ENCODE assay signal across 8 cellular contexts in the genomic region with DNA sequence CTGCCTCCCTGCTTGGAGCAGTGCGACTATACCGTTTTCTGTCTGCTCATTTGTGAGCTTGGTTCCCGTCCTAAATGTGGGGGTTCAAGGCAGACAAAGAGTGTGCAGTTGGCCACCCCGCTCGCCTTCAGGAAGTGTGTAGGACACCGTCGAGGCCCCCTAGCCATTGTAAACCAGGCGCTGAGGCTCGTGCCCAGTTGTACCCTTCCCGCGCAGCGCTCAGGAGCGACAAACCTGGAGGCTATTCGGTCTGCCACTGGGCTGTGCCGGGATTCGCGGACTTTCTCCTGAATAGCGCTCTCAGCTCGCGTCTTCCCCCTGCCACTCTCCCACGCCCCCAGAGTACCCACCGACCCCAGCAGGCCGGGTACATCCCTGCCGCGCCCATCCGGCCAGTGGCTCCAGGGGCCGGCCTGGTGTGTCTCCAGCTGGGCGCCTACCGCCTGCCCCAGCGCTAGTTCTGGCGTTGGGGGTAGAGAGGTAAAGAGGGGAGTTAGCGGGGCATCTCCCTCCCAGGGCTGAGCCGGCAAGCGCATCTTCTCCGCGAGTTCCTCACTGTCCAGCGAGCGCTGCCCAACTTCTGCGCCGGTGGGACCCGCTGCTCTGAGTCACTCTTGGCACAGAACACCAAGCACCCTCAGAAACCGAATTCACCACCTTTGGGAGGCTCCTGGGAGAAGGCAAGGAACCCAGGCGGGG. TPM values are rescaled to one million over a fixed set of nuclear protein-coding genes. Genes with fewer than 3 reads are reported as not detected.
DNase-seq lines count a peak whose midpoint lies in the region; ATAC-seq and TF ChIP-seq lines count a peak whose summit lies in the region.

No MANE protein-coding gene starts in this region.

- TF ChIP-seq CTCF in body of pancreas (IDR thresholded peaks at IDR 0.05) (no peak), type B pancreatic cell (conservative IDR thresholded peaks at IDR 0.05) (no peak)

- H3K4me3 ChIP-seq in body of pancreas (no peak overlapping the region), mucosa of rectum (ENCODE audit: low read length in 2 of 2) (peak overlapping the region; percentile 51 to 71)

- peak overlapping the region; percentile 79 for H3K4me3 Mint-ChIP-seq in activated CD4-positive, alpha-beta memory T cell treated with anti-CD3 and anti-CD28 coated beads for 36 hours
- no peak overlapping the region for H3K4me3 Mint-ChIP-seq in activated CD4-positive, alpha-beta memory T cell treated with anti-CD3 and anti-CD28 coated beads, Interleukin-2, amount 10 ng/mL, durations not matched to agents 7 days and 5 days
- H3K4me3 Mint-ChIP-seq in type B pancreatic cell = no peak overlapping the region

- no peaks in the 10 kb centered on the region for H3K36me3 Mint-ChIP-seq in activated CD4-positive, alpha-beta memory T cell treated with anti-CD3 and anti-CD28 coated beads for 36 hours
- H3K36me3 Mint-ChIP-seq in activated CD4-positive, alpha-beta memory T cell treated with anti-CD3 and anti-CD28 coated beads, Interleukin-2, amount 10 ng/mL, durations not matched to agents 7 days and 5 days (ENCODE audit: low read depth) = no peaks in the 10 kb centered on the region
- no peaks in the 10 kb centered on the region for H3K36me3 Mint-ChIP-seq in type B pancreatic cell

- H3K27me3 ChIP-seq in body of pancreas (no peaks in the 10 kb centered on the region), mucosa of rectum (ENCODE audit: control insufficient read depth in 2 of 2, insufficient read depth in 2 of 2, low read length in 2 of 2) (peaks cover 4 to 9% of the 10 kb centered on the region in 2 donors)

- no peak overlapping the region for H3K9ac ChIP-seq in mucosa of rectum (ENCODE audit: low read depth in 1 of 2, low read length in 2 of 2)

- H3K27me3 Mint-ChIP-seq in activated CD4-positive, alpha-beta memory T cell treated with anti-CD3 and anti-CD28 coated beads for 36 hours = peaks cover 5% of the 10 kb centered on the region
- peaks cover 32% of the 10 kb centered on the region for H3K27me3 Mint-ChIP-seq in activated CD4-positive, alpha-beta memory T cell treated with anti-CD3 and anti-CD28 coated beads, Interleukin-2, amount 10 ng/mL, durations not matched to agents 7 days and 5 days
- H3K27me3 Mint-ChIP-seq in type B pancreatic cell = peaks cover 76% of the 10 kb centered on the region

- no peaks in the 10 kb centered on the region for H3K9me3 Mint-ChIP-seq in activated CD4-positive, alpha-beta memory T cell treated with anti-CD3 and anti-CD28 coated beads for 36 hours
- H3K9me3 Mint-ChIP-seq in activated CD4-positive, alpha-beta memory T cell treated with anti-CD3 and anti-CD28 coated beads, Interleukin-2, amount 10 ng/mL, durations not matched to agents 7 days and 5 days = no peaks in the 10 kb centered on the region
- peaks cover 5% of the 10 kb centered on the region for H3K9me3 Mint-ChIP-seq in type B pancreatic cell

- H3K9me3 ChIP-seq in body of pancreas = no peaks in the 10 kb centered on the region
- H3K9me3 ChIP-seq in mucosa of rectum (ENCODE audit: control insufficient read depth in 2 of 2, low read length in 2 of 2) = no peaks in the 10 kb centered on the region

- no peak overlapping the region for H3K27ac Mint-ChIP-seq in activated CD4-positive, alpha-beta memory T cell treated with anti-CD3 and anti-CD28 coated beads for 36 hours
- H3K27ac Mint-ChIP-seq in activated CD4-positive, alpha-beta memory T cell treated with anti-CD3 and anti-CD28 coated beads, Interleukin-2, amount 10 ng/mL, durations not matched to agents 7 days and 5 days = no peak overlapping the region
- H3K27ac Mint-ChIP-seq in type B pancreatic cell = no peak overlapping the region

- H3K36me3 ChIP-seq in body of pancreas (replicated peaks in 1 of 2; ENCODE audit: insufficient read depth in 1 of 2, low read depth in 2 of 2) (no peaks in the 10 kb centered on the region), mucosa of rectum (ENCODE audit: control insufficient read depth in 2 of 2, insufficient read depth in 2 of 2, low read length in 2 of 2) (no peaks in the 10 kb centered on the region)

- H3K4me1 Mint-ChIP-seq in activated CD4-positive, alpha-beta memory T cell treated with anti-CD3 and anti-CD28 coated beads for 36 hours (ENCODE audit: low read depth) = peaks cover 7% of the 10 kb centered on the region
- H3K4me1 Mint-ChIP-seq in activated CD4-positive, alpha-beta memory T cell treated with anti-CD3 and anti-CD28 coated beads, Interleukin-2, amount 10 ng/mL, durations not matched to agents 7 days and 5 days = peaks cover 15% of the 10 kb centered on the region
- H3K4me1 Mint-ChIP-seq in type B pancreatic cell (ENCODE audit: unreplicated experiment) = no peaks in the 10 kb centered on the region

- CTCF ChIA-PET in activated CD4-positive, alpha-beta memory T cell treated with anti-CD3 and anti-CD28 coated beads for 36 hours (lab: Charles Lee) = no interaction called here
- CTCF ChIA-PET in activated CD4-positive, alpha-beta memory T cell treated with anti-CD3 and anti-CD28 coated beads, Interleukin-2, amount 10 ng/mL, durations not matched to agents 7 days and 5 days (lab: Charles Lee) = interaction anchor here (0.7 kb wide), 1 partner anchor 255 kb away, joined by 3 read pairs; no protein-coding TSS in a partner anchor

- no peak for TF ChIP-seq POLR2A in body of pancreas (IDR thresholded peaks at IDR 0.05)

- DNase-seq in activated CD4-positive, alpha-beta memory T cell treated with anti-CD3 and anti-CD28 coated beads for 36 hours = no peak
- no peak for DNase-seq in activated CD4-positive, alpha-beta memory T cell treated with anti-CD3 and anti-CD28 coated beads, Interleukin-2, amount 10 ng/mL, durations not matched to agents 7 days and 5 days
- DNase-seq in body of pancreas (peak; percentile 13 to 35 (median 25)), type B pancreatic cell (ENCODE audit: extremely low spot score, unreplicated experiment) (peak; percentile 63), OCI-M2 (lab: John Stamatoyannopoulos, UW; ENCODE audit: unreplicated experiment) (no peak), NK-92 (lab: John Stamatoyannopoulos, UW; ENCODE audit: unreplicated experiment) (no peak)

- POLR2A ChIA-PET in activated CD4-positive, alpha-beta memory T cell treated with anti-CD3 and anti-CD28 coated beads for 36 hours (lab: Charles Lee) = no interaction called here
- POLR2A ChIA-PET in activated CD4-positive, alpha-beta memory T cell treated with anti-CD3 and anti-CD28 coated beads, Interleukin-2, amount 10 ng/mL, durations not matched to agents 7 days and 5 days (lab: Charles Lee) = no interaction called here

- no peak overlapping the region for H3K27ac ChIP-seq in body of pancreas
- H3K27ac ChIP-seq in mucosa of rectum (ENCODE audit: low read depth in 2 of 2, low read length in 2 of 2) = no peak overlapping the region

- WGBS in body of pancreas, 2 donors = 12% methylated on average over 23 of the region's 43 CpGs; no CpG with 5 or more reads in 1 of the 2 donors

- intact Hi-C loops in activated CD4-positive, alpha-beta memory T cell treated with anti-CD3 and anti-CD28 coated beads for 36 hours (cut with micrococcal nuclease) = loop anchor here (10.0 kb wide), 1 partner anchor 261 kb away; the partner anchor contains the start of gene PGRMC1
- intact Hi-C loops in body of pancreas (cut with DNase I) = no loop called here

- ATAC-seq in body of pancreas (no peak), GM21528 (IDR thresholded peaks at IDR 0.05; ENCODE audit: low FRiP score, unreplicated experiment) (no peak)

- H3K4me1 ChIP-seq in body of pancreas (peaks cover 37% of the 10 kb centered on the region), mucosa of rectum (ENCODE audit: control insufficient read depth in 2 of 2, insufficient read depth in 2 of 2, low read length in 2 of 2) (peaks cover 3 to 12% of the 10 kb centered on the region in 2 donors)

RNA-seq across cellular contexts. Expression of gene LONRF3, which starts 0.9 kb away (rescaled TPM):
- total RNA-seq in activated CD4-positive, alpha-beta memory T cell treated with anti-CD3 and anti-CD28 coated beads for 36 hours = 1 to 10 TPM; 4.3 to 4.5 TPM
- under 1 TPM; 0.50 to 0.73 TPM for total RNA-seq in activated CD4-positive, alpha-beta memory T cell treated with anti-CD3 and anti-CD28 coated beads, Interleukin-2, amount 10 ng/mL, durations not matched to agents 7 days and 5 days
- 10 to 100 TPM; 15.3 to 18.8 TPM for total RNA-seq in body of pancreas
- total RNA-seq in type B pancreatic cell (ENCODE audit: low replicate concordance) = 0.88 and 1.5 TPM in 2 replicates

Comparison
In these comparisons a context has a peak if more than half of its experiments do, and no peak if none do; other contexts are left out.
1. DNase-seq: peak in body of pancreas (4 of 4) and type B pancreatic cell (single experiment); none in activated CD4-positive, alpha-beta memory T cell treated with anti-CD3 and anti-CD28 coated beads for 36 hours (single experiment), activated CD4-positive, alpha-beta memory T cell treated with anti-CD3 and anti-CD28 coated beads, Interleukin-2, amount 10 ng/mL, durations not matched to agents 7 days and 5 days (single experiment), OCI-M2 (single experiment) and NK-92 (single experiment).
2. H3K4me3 ChIP-seq: peak in mucosa of rectum (2 of 2); none in body of pancreas (0 of 2).